Comparison of ENCODE assay signal across 29 cellular contexts in genomic region chr18:25126751-25127150, GRCh38.
"Had no signal": no experiment of that assay in that cellular context is flagged by ENCODE, and none has a peak within 500 bp of the region (broad histone marks: within the 10 kb centered on the region; RNA-seq: fewer than 3 reads in every experiment).

No MANE protein-coding gene starts in this region.

- H3K4me3 ChIP-seq: ascending aorta, cardiac muscle cell, MG63 had no signal

- DNase-seq: activated B cell treated with CpG ODN at 0.5 μM for 24 hours; activated CD4-positive, alpha-beta T cell treated with anti-CD3 and anti-CD28 coated beads for 4 hours; activated CD4-positive, CD25-positive, alpha-beta regulatory T cell treated with anti-CD3 and anti-CD28 coated beads, Interleukin-2, amount 50 U/mL, for 72 hours; activated CD8-positive, alpha-beta T cell treated with anti-CD3 and anti-CD28 coated beads for 36 hours; activated effector memory CD4-positive, alpha-beta T cell treated with anti-CD3 and anti-CD28 coated beads, Interleukin-2, amount 50 U/mL, for 16 hours; activated naive CD4-positive, alpha-beta T cell treated with Interleukin-2 at 50 U/mL for 16 hours; activated naive CD8-positive, alpha-beta T cell treated with anti-CD3 and anti-CD28 coated beads, Interleukin-2, amount 10 ng/mL, durations not matched to agents 7 days and 5 days; activated T-cell treated with anti-CD3 and anti-CD28 coated beads, Interleukin-2, amount 50 U/mL, for 1 hour; activated T-cell treated with anti-CD3 and anti-CD28 coated beads, Interleukin-2, amount 50 U/mL, for 72 hours; amygdala; MG63; NCI-H1092; NCI-H1436 treated with DMSO at 0.1 percent for 48 hours; NCI-H1694 treated with DMSO at 0.1 percent for 48 hours; NCI-H2029; NCI-H510A; NCI-H526; NCI-H748 treated with DMSO at 0.1 percent for 48 hours; NK-92 treated with Interleukin-12 subunit alpha and Interleukin-12 subunit beta, amount 100 ng/mL, for 24 hours; PC-3; Right ventricle myocardium superior; SW 1271; T-helper 1 cell; T-helper 2 cell; T-helper 9 cell had no signal

- H3K4me1 ChIP-seq: ascending aorta had no signal

- H3K36me3 ChIP-seq: ascending aorta, cardiac muscle cell, MG63 had no signal

- H3K27me3 ChIP-seq: ascending aorta, cardiac muscle cell, MG63 had no signal

- H3K27ac ChIP-seq: ascending aorta, cardiac muscle cell, VCaP had no signal

- H3K9me3 ChIP-seq: ascending aorta, MG63 had no signal

- ATAC-seq: activated CD8-positive, alpha-beta T cell treated with anti-CD3 and anti-CD28 coated beads for 36 hours; activated T-cell treated with anti-CD3 and anti-CD28 coated beads, Interleukin-2, amount 50 U/mL, for 72 hours; activated T-helper 17 cell treated with anti-CD3 and anti-CD28 coated beads, Interleukin-2, amount 50 U/mL, for 72 hours; PC-3 had no signal
